20 cellular contexts compared by ENCODE assay signal in the genomic region with DNA sequence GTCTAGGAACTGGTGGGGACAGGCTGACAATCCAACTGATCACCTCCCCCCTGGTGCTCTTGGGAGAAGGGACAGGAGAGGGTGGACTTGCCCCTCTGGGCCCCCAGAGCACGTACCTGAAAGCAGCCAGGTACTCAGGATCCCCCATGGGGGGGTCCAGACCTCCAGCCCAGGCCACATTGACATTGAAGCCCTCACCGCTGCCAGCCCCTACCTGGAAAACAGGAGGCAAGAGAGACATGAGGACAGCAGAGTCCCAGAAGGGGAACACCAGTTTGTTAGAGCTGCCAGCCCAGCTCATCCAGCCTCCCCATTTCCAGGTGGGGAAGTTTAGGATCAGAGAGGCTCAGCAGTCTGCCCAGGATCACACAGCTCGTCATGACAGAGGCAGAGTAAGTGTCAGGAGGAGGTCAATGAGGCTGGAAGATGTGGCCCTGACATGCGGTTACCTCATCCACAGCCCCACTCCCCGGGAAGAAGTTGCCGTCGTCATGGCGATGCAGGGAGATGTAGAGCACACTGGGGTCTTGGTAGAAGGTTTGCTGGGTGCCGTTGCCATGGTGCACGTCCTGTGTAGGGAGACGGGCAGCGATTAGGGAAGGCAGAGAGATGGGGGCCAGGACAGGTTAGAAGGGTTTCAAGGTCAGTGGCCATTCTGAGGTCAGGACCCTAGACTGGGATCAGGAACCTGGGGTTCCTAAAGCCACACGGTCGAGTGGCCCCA. TPM values are rescaled to one million over a fixed set of nuclear protein-coding genes. Genes with fewer than 3 reads are reported as not detected.
DNase-seq lines count a peak whose midpoint lies in the region; ATAC-seq, FAIRE-seq and TF ChIP-seq lines count a peak whose summit lies in the region.
"Had no signal": no experiment of that assay in that cellular context is flagged by ENCODE, and none has a peak within 500 bp of the region (broad histone marks: within the 10 kb centered on the region; RNA-seq: fewer than 3 reads in every experiment).

No MANE protein-coding gene starts in this region.

- H3K4me1 ChIP-seq in left ventricle myocardium inferior, result peaks cover 17% of the 10 kb centered on the region
- no peaks in the 10 kb centered on the region for H3K4me1 ChIP-seq in OCI-LY7 (ENCODE audit: insufficient read depth, low read length, poor library complexity, severe bottlenecking)

- TF ChIP-seq CTCF in left ventricle myocardium inferior (IDR thresholded peaks at IDR 0.05; ENCODE audit: borderline replicate concordance) (no peak), RWPE1 (conservative IDR thresholded peaks at IDR 0.05; ENCODE audit: low read depth) (no peak), bronchial epithelial cell (IDR thresholded peaks at IDR 0.05; ENCODE audit: insufficient read depth, low read length, severe bottlenecking) (no peak), OCI-LY7 (conservative IDR thresholded peaks at IDR 0.05; ENCODE audit: low read length) (no peak)

- FAIRE-seq in bronchial epithelial cell (lab: Jason Lieb, UNC), result peak; percentile 62

- H3K9me3 ChIP-seq in left ventricle myocardium inferior (replicated peaks), result no peaks in the 10 kb centered on the region
- H3K9me3 ChIP-seq in OCI-LY7 (ENCODE audit: low read length), result no peaks in the 10 kb centered on the region
- H3K9me3 ChIP-seq: gastrocnemius medialis, MG63 had no signal

- CTCF ChIA-PET in RWPE1 (lab: Yijun Ruan, JAX) (interaction anchor here (0.6 kb wide), 1 partner anchor 409 kb away, joined by 3 read pairs; no protein-coding TSS in a partner anchor), OCI-LY7 (lab: Charles Lee; ENCODE audit: unreplicated experiment) (interaction anchor here (0.8 kb wide), 1 partner anchor 23 kb away, joined by 4 read pairs; no protein-coding TSS in a partner anchor)

- H3K36me3 ChIP-seq in left ventricle myocardium inferior (peaks cover 100% of the 10 kb centered on the region), bronchial epithelial cell (ENCODE audit: control insufficient read depth, insufficient read depth, low read length) (peaks cover 57% of the 10 kb centered on the region), OCI-LY7 (ENCODE audit: insufficient read depth, low read length) (peaks cover 94% of the 10 kb centered on the region)

- no peak overlapping the region for H2AFZ ChIP-seq in OCI-LY7 (ENCODE audit: low read length)
- H2AFZ ChIP-seq: GM23338 had no signal

- peak overlapping the region; percentile 66 to 92 for H3K27ac Mint-ChIP-seq in stimulated activated naive CD8-positive, alpha-beta T cell treated with anti-CD3 and anti-CD28 coated beads, Interleukin-15, amount 100 ng/mL, for 72 hours
- H3K27ac Mint-ChIP-seq: GM23338 had no signal

- no peaks in the 10 kb centered on the region for H4K20me1 ChIP-seq in OCI-LY7 (ENCODE audit: insufficient read depth, low read length)

- H3K27me3 ChIP-seq in left ventricle myocardium inferior (ENCODE audit: low read depth), result no peaks in the 10 kb centered on the region
- no peaks in the 10 kb centered on the region for H3K27me3 ChIP-seq in bronchial epithelial cell (ENCODE audit: control insufficient read depth, insufficient read depth, low read length)
- H3K27me3 ChIP-seq: gastrocnemius medialis, MG63 had no signal

- H3K4me2 ChIP-seq in OCI-LY7 (ENCODE audit: low read length), result no peak overlapping the region
- H3K4me2 ChIP-seq: GM23338 had no signal

- DNase-seq in left ventricle myocardium inferior (peak; percentile 9), left cardiac atrium (no peak), RWPE1 (ENCODE audit: low spot score) (no peak), bronchial epithelial cell (ENCODE audit: low read depth) (no peak), NCI-H774 (lab: John Stamatoyannopoulos, UW) (no peak), OCI-LY7 (ENCODE audit: low spot score) (no peak)
- no peak for DNase-seq in stimulated activated naive CD8-positive, alpha-beta T cell treated with anti-CD3 and anti-CD28 coated beads, Interleukin-15, amount 100 ng/mL, for 72 hours
- DNase-seq: activated gamma-delta T cell, Calu3, cortex of kidney, EL, erythroblast, gastrocnemius medialis, left colon, MG63, NCI-H146, NCI-H345, substantia nigra had no signal

- H3K27ac ChIP-seq in left ventricle myocardium inferior (replicated peaks), result peak overlapping the region; percentile 9
- H3K27ac ChIP-seq in RWPE1, result peak overlapping the region; percentile 90
- H3K27ac ChIP-seq in OCI-LY7 (ENCODE audit: low read depth, low read length, poor library complexity, severe bottlenecking), result no peak overlapping the region
- H3K27ac ChIP-seq: gastrocnemius medialis had no signal

- no peaks in the 10 kb centered on the region for H3K27me3 Mint-ChIP-seq in stimulated activated naive CD8-positive, alpha-beta T cell treated with anti-CD3 and anti-CD28 coated beads, Interleukin-15, amount 100 ng/mL, for 72 hours

- no peak overlapping the region for H3K4me3 Mint-ChIP-seq in stimulated activated naive CD8-positive, alpha-beta T cell treated with anti-CD3 and anti-CD28 coated beads, Interleukin-15, amount 100 ng/mL, for 72 hours
- H3K4me3 Mint-ChIP-seq: GM23338 had no signal

- no peaks in the 10 kb centered on the region for H3K9me3 Mint-ChIP-seq in stimulated activated naive CD8-positive, alpha-beta T cell treated with anti-CD3 and anti-CD28 coated beads, Interleukin-15, amount 100 ng/mL, for 72 hours
- H3K9me3 Mint-ChIP-seq: GM23338 had no signal

- no peaks in the 10 kb centered on the region for H3K79me2 ChIP-seq in OCI-LY7 (ENCODE audit: insufficient read depth, low read depth, low read length)

- ATAC-seq in left cardiac atrium, result no peak
- ATAC-seq in stimulated activated naive CD8-positive, alpha-beta T cell treated with anti-CD3 and anti-CD28 coated beads, Interleukin-15, amount 100 ng/mL, for 72 hours, result no peak
- ATAC-seq in HG02642 (IDR thresholded peaks at IDR 0.05; ENCODE audit: poor library complexity, unreplicated experiment), result no peak
- ATAC-seq: gastrocnemius medialis, GM23338 had no signal

- no peaks in the 10 kb centered on the region for H3K9me2 ChIP-seq in OCI-LY7 (ENCODE audit: insufficient read depth, low read length)

- intact Hi-C loops in left ventricle myocardium inferior (cut with micrococcal nuclease) (no loop called here), left cardiac atrium (cut with DNase I) (no loop called here), OCI-LY7 (cut with micrococcal nuclease; ENCODE audit: unreplicated experiment) (no loop called here)

- POLR2A ChIA-PET in RWPE1 (lab: Yijun Ruan, JAX; ENCODE audit: low non-redundant PET) (no interaction called here), OCI-LY7 (lab: Charles Lee) (interaction anchor here (1.8 kb wide), 1 partner anchor 20 kb away, joined by 5 read pairs; no protein-coding TSS in a partner anchor)

- no TSS peak for BruUV-seq in OCI-LY7 (replicated peaks; lab: Mats Ljungman, UMichigan)

- H3K4me1 Mint-ChIP-seq in stimulated activated naive CD8-positive, alpha-beta T cell treated with anti-CD3 and anti-CD28 coated beads, Interleukin-15, amount 100 ng/mL, for 72 hours, result peaks cover 78% of the 10 kb centered on the region
- H3K4me1 Mint-ChIP-seq: GM23338 had no signal

- H3K4me3 ChIP-seq in left ventricle myocardium inferior (no peak overlapping the region), bronchial epithelial cell (ENCODE audit: low read depth, low read length) (no peak overlapping the region), OCI-LY7 (ENCODE audit: low read depth, low read length, poor library complexity, severe bottlenecking) (no peak overlapping the region)
- H3K4me3 ChIP-seq: gastrocnemius medialis, GM23338, MG63 had no signal

RNA-seq across cellular contexts. Expression of gene SLC48A1, which starts 14.7 kb away (rescaled TPM):
- 25.3 TPM for total RNA-seq in left ventricle myocardium inferior
- total RNA-seq in left cardiac atrium, result 10 to 100 TPM; 22.1 to 28.9 TPM
- total RNA-seq in bronchial epithelial cell, result 7.3 and 10.3 TPM in 2 replicates
- total RNA-seq in OCI-LY7 (2014; rRNA removed; shearing (Covaris generic)), result 3.8 and 9.6 TPM in 2 replicates
- total RNA-seq in OCI-LY7 (2022), result 8.6 and 12.0 TPM in 2 replicates

RNA-seq across cellular contexts. Expression of gene RAPGEF3, which starts 29.1 kb away (rescaled TPM):
- total RNA-seq in left ventricle myocardium inferior, result 34.8 TPM
- 10 to 100 TPM; 27.3 to 35.9 TPM for total RNA-seq in left cardiac atrium
- 0.90 and 3.9 TPM in 2 replicates for total RNA-seq in bronchial epithelial cell
- 0.69 and 0.80 TPM in 2 replicates for total RNA-seq in OCI-LY7 (2014; rRNA removed; shearing (Covaris generic))
- total RNA-seq in OCI-LY7 (2022), result 2.9 and 4.7 TPM in 2 replicates

RNA-seq across cellular contexts. Expression of gene HDAC7, which starts 31.9 kb away (rescaled TPM):
- total RNA-seq in left ventricle myocardium inferior, result 47.1 TPM
- total RNA-seq in left cardiac atrium, result 10 to 100 TPM; 41.6 to 58.0 TPM
- 7.1 and 9.0 TPM in 2 replicates for total RNA-seq in bronchial epithelial cell
- 38.4 and 45.9 TPM in 2 replicates for total RNA-seq in OCI-LY7 (2014; rRNA removed; shearing (Covaris generic))
- total RNA-seq in OCI-LY7 (2022), result 130 and 131 TPM in 2 replicates
